In the genomic region with DNA sequence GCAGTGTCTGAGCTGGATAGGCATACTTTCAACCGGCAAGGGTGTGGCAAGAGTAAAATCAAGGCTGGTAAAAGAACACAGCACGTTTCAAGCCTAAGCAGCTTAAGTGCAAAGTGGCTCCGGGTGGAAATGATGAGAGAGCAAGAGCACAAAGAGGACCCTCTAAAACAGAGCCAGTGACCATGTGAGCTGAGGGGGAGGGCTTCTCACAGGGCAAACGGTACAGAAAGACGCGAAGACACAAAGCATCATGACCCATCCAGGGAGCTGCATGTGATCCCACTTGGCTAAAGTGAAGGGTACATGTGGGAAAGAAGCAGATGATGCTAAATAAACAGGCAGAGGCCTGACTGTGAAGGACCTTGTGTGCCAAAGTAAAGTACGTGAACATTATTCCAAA, we compare ENCODE assay signal across 13 cellular contexts. TPM values are rescaled to one million over a fixed set of nuclear protein-coding genes. Genes with fewer than 3 reads are reported as not detected.
DNase-seq lines count a peak whose midpoint lies in the region; ATAC-seq and TF ChIP-seq lines count a peak whose summit lies in the region.
"Had no signal": no experiment of that assay in that cellular context is flagged by ENCODE, and none has a peak within 500 bp of the region (broad histone marks: within the 10 kb centered on the region; RNA-seq: fewer than 3 reads in every experiment).

No MANE protein-coding gene starts in this region.

- intact Hi-C loops in Right ventricle myocardium superior (cut with DNase I) = no loop called here
- intact Hi-C loops in prostate gland (cut with DNase I) = no loop called here

- H3K9ac ChIP-seq in SK-N-MC (ENCODE audit: insufficient read length) = no peak overlapping the region

- peak; percentile 46 for ATAC-seq in Right ventricle myocardium superior (ENCODE audit: poor library complexity)

- TF ChIP-seq CTCF in prostate gland (IDR thresholded peaks at IDR 0.05) = no peak

- H3K27me3 ChIP-seq in prostate gland (replicated peaks; ENCODE audit: insufficient read depth) = no peaks in the 10 kb centered on the region
- H3K27me3 ChIP-seq: SJCRH30 had no signal

- no peak for TF ChIP-seq POLR2A in prostate gland (IDR thresholded peaks at IDR 0.05)

- peak overlapping the region; percentile 86 for H3K27ac ChIP-seq in SK-N-MC
- peak overlapping the region; percentile 46 to 54 for H3K27ac ChIP-seq in prostate gland
- H3K27ac ChIP-seq: SJCRH30 had no signal

- H3K4me3 ChIP-seq in SK-N-MC (peak overlapping the region; percentile 9; the same call in 1 of the 2 replicates), prostate gland (no peak overlapping the region)
- H3K4me3 ChIP-seq: SJCRH30 had no signal

- 48% methylated on average over 7 of the region's 7 CpGs for WGBS in prostate gland

- H3K9me3 ChIP-seq in SK-N-MC (ENCODE audit: low read depth, low read length) (no peaks in the 10 kb centered on the region), prostate gland (no peaks in the 10 kb centered on the region)
- H3K9me3 ChIP-seq: SJCRH30 had no signal

- no peaks in the 10 kb centered on the region for H3K36me3 ChIP-seq in SK-N-MC (ENCODE audit: insufficient read depth, low read length)
- no peaks in the 10 kb centered on the region for H3K36me3 ChIP-seq in prostate gland
- H3K36me3 ChIP-seq: SJCRH30 had no signal

- peaks cover 14% of the 10 kb centered on the region for H3K4me1 ChIP-seq in prostate gland (replicated peaks)
- H3K4me1 ChIP-seq: SJCRH30 had no signal

- DNase-seq in ELR (ENCODE audit: low read depth) (peak; percentile 13), SK-N-MC (ENCODE audit: low read depth, low spot score) (no peak), Right ventricle myocardium superior (no peak), prostate gland (ENCODE audit: low spot score) (peak; percentile 13), putamen (ENCODE audit: low spot score) (no peak), GDM1 (lab: John Stamatoyannopoulos, UW) (no peak), COR-L47 (lab: John Stamatoyannopoulos, UW) (no peak), NCI-H1105 treated with DMSO at 0.1 percent for 48 hours (lab: John Stamatoyannopoulos, UW) (no peak)
- DNase-seq: activated CD4-positive, alpha-beta T cell treated with anti-CD3 and anti-CD28 coated beads for 48 hours; activated gamma-delta T cell; NCI-H526 treated with DMSO at 0.1 percent for 48 hours; SJCRH30; stimulated activated CD8-positive, alpha-beta memory T cell treated with anti-CD3 and anti-CD28 coated beads, Interleukin-4, amount 100 ng/mL, for 48 hours had no signal

RNA-seq across cellular contexts. Expression of a gene that starts 25.7 kb away (rescaled TPM):
- total RNA-seq in Right ventricle myocardium superior = 106 TPM
- 100 to 1,000 TPM; 201 to 248 TPM for total RNA-seq in prostate gland
- total RNA-seq: SJCRH30 had no signal

Comparison
In these comparisons a context has a peak if more than half of its experiments do, and no peak if none do; other contexts are left out.
1. DNase-seq: peak in ELR (single experiment) and prostate gland (single experiment); none in SK-N-MC (single experiment), Right ventricle myocardium superior (single experiment), putamen (single experiment), GDM1 (single experiment), COR-L47 (single experiment) and NCI-H1105 treated with DMSO at 0.1 percent for 48 hours (single experiment).